In the genomic region with DNA sequence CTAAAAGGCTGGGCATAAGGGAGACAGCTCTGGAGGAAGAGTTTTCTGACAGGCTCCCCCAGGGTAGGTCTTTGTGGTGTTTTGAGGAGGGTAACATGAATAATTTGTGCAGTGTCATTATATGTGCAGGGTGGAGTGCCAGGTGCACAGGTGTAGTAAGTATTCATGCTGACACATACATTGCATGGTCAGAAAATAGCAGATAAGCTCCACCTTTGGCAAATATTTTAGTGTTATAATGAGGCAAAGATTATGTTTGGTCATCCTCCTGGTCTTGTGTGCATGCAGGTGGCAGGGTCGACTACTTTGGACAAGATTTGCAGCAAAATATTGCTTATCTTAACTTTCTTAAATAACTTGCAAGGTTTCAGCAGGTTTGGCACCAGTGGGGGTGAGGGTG, we compare ENCODE assay signal across 26 cellular contexts.
"Had no signal": no experiment of that assay in that cellular context is flagged by ENCODE, and none has a peak within 500 bp of the region (broad histone marks: within the 10 kb centered on the region; RNA-seq: fewer than 3 reads in every experiment).

No MANE protein-coding gene starts in this region.

- H3K36me3 Mint-ChIP-seq: naive thymus-derived CD4-positive, alpha-beta T cell; neural progenitor cell; stimulated activated effector memory CD8-positive, alpha-beta T cell treated with anti-CD3 and anti-CD28 coated beads, Interleukin-12 subunit alpha, Interleukin-12 subunit beta, amount 100 ng/mL, for 72 hours had no signal

- H3K4me3 Mint-ChIP-seq: mesothelial cell of epicardium; naive thymus-derived CD4-positive, alpha-beta T cell; nephron; neural progenitor cell; stimulated activated effector memory CD8-positive, alpha-beta T cell treated with anti-CD3 and anti-CD28 coated beads, Interleukin-12 subunit alpha, Interleukin-12 subunit beta, amount 100 ng/mL, for 72 hours had no signal

- H3K27me3 Mint-ChIP-seq: naive thymus-derived CD4-positive, alpha-beta T cell had no signal

- H3K9ac ChIP-seq: neural progenitor cell had no signal

- H3K4me1 Mint-ChIP-seq: mesothelial cell of epicardium; naive thymus-derived CD4-positive, alpha-beta T cell; nephron; stimulated activated effector memory CD8-positive, alpha-beta T cell treated with anti-CD3 and anti-CD28 coated beads, Interleukin-12 subunit alpha, Interleukin-12 subunit beta, amount 100 ng/mL, for 72 hours had no signal

- H3K4me2 ChIP-seq: hepatocyte, neural progenitor cell had no signal

- H3K9me3 ChIP-seq: gastroesophageal sphincter, left lung, prostate gland, right atrium auricular region, thyroid gland had no signal

- H3K79me2 ChIP-seq: hepatocyte had no signal

- H3K27ac Mint-ChIP-seq: mesothelial cell of epicardium; naive thymus-derived CD4-positive, alpha-beta T cell; nephron; neural progenitor cell; stimulated activated effector memory CD8-positive, alpha-beta T cell treated with anti-CD3 and anti-CD28 coated beads, Interleukin-12 subunit alpha, Interleukin-12 subunit beta, amount 100 ng/mL, for 72 hours had no signal

- H3K27ac ChIP-seq: coronary artery, esophagus muscularis mucosa, foreskin keratinocyte, gastroesophageal sphincter, heart left ventricle, hepatocyte, left lung, neural progenitor cell, prostate gland, right atrium auricular region, stomach, thyroid gland had no signal

- DNase-seq: dermis blood vessel endothelial cell; effector memory CD4-positive, alpha-beta T cell; foreskin keratinocyte; heart left ventricle; left cardiac atrium; left lung; mesenchymal stem cell; naive thymus-derived CD4-positive, alpha-beta T cell; nucleus accumbens; stimulated activated CD4-positive, alpha-beta T cell treated with anti-CD3 and anti-CD28 coated beads, Interleukin-2, amount 100 ng/mL, for 24 hours; stimulated activated CD4-positive, alpha-beta T cell treated with anti-CD3 and anti-CD28 coated beads, Interleukin-4, amount 100 ng/mL, for 24 hours; stimulated activated naive CD4-positive, alpha-beta T cell treated with Interleukin-2 at 50 U/mL for 16 hours; stomach; thyroid gland; trophoblast cell had no signal

- FAIRE-seq: endothelial cell of umbilical vein had no signal

- H3K4me1 ChIP-seq: esophagus muscularis mucosa, foreskin keratinocyte, gastroesophageal sphincter, heart left ventricle, left lung, neural progenitor cell, prostate gland, right atrium auricular region, stomach, thyroid gland had no signal

- H3K27me3 ChIP-seq: esophagus muscularis mucosa, foreskin keratinocyte, gastroesophageal sphincter, heart left ventricle, hepatocyte, left lung, neural progenitor cell, right atrium auricular region, stomach, thyroid gland had no signal

- H2AFZ ChIP-seq: hepatocyte, neural progenitor cell had no signal
